In genomic region chr17:7573324-7574080, GRCh38 we compare ENCODE assay signal across 1 cellular context.
A peak's percentile ranks its signal among the peaks of the same experiment; 100 is the strongest.
TF ChIP-seq lines count a peak whose summit lies in the region.

No MANE protein-coding gene starts in this region.

TF ChIP-seq in HepG2, 621 proteins besides CTCF, POLR2A, EP300 and RAD21 (continued from another document and continues in another):
- TF ChIP-seq, protein P1, sequence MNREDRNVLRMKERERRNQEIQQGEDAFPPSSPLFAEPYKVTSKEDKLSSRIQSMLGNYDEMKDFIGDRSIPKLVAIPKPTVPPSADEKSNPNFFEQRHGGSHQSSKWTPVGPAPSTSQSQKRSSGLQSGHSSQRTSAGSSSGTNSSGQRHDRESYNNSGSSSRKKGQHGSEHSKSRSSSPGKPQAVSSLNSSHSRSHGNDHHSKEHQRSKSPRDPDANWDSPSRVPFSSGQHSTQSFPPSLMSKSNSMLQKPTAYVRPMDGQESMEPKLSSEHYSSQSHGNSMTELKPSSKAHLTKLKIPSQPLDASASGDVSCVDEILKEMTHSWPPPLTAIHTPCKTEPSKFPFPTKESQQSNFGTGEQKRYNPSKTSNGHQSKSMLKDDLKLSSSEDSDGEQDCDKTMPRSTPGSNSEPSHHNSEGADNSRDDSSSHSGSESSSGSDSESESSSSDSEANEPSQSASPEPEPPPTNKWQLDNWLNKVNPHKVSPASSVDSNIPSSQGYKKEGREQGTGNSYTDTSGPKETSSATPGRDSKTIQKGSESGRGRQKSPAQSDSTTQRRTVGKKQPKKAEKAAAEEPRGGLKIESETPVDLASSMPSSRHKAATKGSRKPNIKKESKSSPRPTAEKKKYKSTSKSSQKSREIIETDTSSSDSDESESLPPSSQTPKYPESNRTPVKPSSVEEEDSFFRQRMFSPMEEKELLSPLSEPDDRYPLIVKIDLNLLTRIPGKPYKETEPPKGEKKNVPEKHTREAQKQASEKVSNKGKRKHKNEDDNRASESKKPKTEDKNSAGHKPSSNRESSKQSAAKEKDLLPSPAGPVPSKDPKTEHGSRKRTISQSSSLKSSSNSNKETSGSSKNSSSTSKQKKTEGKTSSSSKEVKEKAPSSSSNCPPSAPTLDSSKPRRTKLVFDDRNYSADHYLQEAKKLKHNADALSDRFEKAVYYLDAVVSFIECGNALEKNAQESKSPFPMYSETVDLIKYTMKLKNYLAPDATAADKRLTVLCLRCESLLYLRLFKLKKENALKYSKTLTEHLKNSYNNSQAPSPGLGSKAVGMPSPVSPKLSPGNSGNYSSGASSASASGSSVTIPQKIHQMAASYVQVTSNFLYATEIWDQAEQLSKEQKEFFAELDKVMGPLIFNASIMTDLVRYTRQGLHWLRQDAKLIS (CRISPR knock-in tag; IDR thresholded peaks at IDR 0.05) = peak; percentile 9; the same call in 1 of the 2 replicates
- TF ChIP-seq, protein P2, sequence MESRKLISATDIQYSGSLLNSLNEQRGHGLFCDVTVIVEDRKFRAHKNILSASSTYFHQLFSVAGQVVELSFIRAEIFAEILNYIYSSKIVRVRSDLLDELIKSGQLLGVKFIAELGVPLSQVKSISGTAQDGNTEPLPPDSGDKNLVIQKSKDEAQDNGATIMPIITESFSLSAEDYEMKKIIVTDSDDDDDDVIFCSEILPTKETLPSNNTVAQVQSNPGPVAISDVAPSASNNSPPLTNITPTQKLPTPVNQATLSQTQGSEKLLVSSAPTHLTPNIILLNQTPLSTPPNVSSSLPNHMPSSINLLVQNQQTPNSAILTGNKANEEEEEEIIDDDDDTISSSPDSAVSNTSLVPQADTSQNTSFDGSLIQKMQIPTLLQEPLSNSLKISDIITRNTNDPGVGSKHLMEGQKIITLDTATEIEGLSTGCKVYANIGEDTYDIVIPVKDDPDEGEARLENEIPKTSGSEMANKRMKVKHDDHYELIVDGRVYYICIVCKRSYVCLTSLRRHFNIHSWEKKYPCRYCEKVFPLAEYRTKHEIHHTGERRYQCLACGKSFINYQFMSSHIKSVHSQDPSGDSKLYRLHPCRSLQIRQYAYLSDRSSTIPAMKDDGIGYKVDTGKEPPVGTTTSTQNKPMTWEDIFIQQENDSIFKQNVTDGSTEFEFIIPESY (CRISPR knock-in tag; IDR thresholded peaks at IDR 0.05) = peak; percentile 19; the same call in 1 of the 2 replicates
- TF ChIP-seq NKX3-1 (CRISPR knock-in tag; IDR thresholded peaks at IDR 0.05) (peak; percentile 60; the same call in 1 of the 2 replicates), KLF9 (CRISPR knock-in tag; IDR thresholded peaks at IDR 0.05; ENCODE audit: low read depth) (peak; percentile 57; the same call in 1 of the 2 replicates), MBNL3 (CRISPR knock-in tag; conservative IDR thresholded peaks at IDR 0.05) (no peak), YY1 (IDR thresholded peaks at IDR 0.05; ENCODE audit: insufficient read depth, insufficient replicate concordance, low read depth, low read length) (peak; percentile 30), ZIK1 (CRISPR knock-in tag; IDR thresholded peaks at IDR 0.05; ENCODE audit: borderline replicate concordance, low read depth) (peak; percentile 83; the same call in 1 of the 2 replicates), SRY (CRISPR knock-in tag; IDR thresholded peaks at IDR 0.05) (peak; percentile 35; the same call in 1 of the 2 replicates), CHD2 (IDR thresholded peaks at IDR 0.05; ENCODE audit: low read depth, low read length) (peak; percentile 47; the same call in 1 of the 2 replicates), ZBTB20 (CRISPR knock-in tag; IDR thresholded peaks at IDR 0.05; ENCODE audit: borderline replicate concordance, low read depth) (peak; percentile 44; the same call in 1 of the 2 replicates), ZBTB8A (CRISPR knock-in tag; IDR thresholded peaks at IDR 0.05; ENCODE audit: borderline replicate concordance, low read depth) (no peak), ARNT2 (CRISPR knock-in tag; IDR thresholded peaks at IDR 0.05; ENCODE audit: low read depth) (peak; percentile 49; the same call in 1 of the 2 replicates), ZSCAN29 (CRISPR knock-in tag; conservative IDR thresholded peaks at IDR 0.05) (0 out of 2 replicates have a peak, but pooled peaks have one; percentile 7), SKI (IDR thresholded peaks at IDR 0.05; ENCODE audit: partially characterized antibody) (peak; percentile 12), SMAD3 (CRISPR knock-in tag; IDR thresholded peaks at IDR 0.05) (peak; percentile 24; the same call in 1 of the 2 replicates), KDM6A (CRISPR knock-in tag; IDR thresholded peaks at IDR 0.05; ENCODE audit: low read depth) (0 out of 2 replicates have a peak, but pooled peaks have one; percentile 32), PREB (CRISPR knock-in tag; IDR thresholded peaks at IDR 0.05) (no peak), ZNF343 (CRISPR knock-in tag; IDR thresholded peaks at IDR 0.05) (no peak), YEATS4 (CRISPR knock-in tag; IDR thresholded peaks at IDR 0.05; ENCODE audit: borderline replicate concordance) (peak; percentile 97), ZGPAT (CRISPR knock-in tag; IDR thresholded peaks at IDR 0.05) (peak; percentile 40; the same call in 1 of the 2 replicates), YEATS2 (CRISPR knock-in tag; IDR thresholded peaks at IDR 0.05; ENCODE audit: borderline replicate concordance) (peak; percentile 90), SP140L (CRISPR knock-in tag; IDR thresholded peaks at IDR 0.05; ENCODE audit: borderline replicate concordance) (no peak), ZNF281 (CRISPR knock-in tag; IDR thresholded peaks at IDR 0.05; ENCODE audit: borderline replicate concordance) (peak; percentile 99), AKAP8 (CRISPR knock-in tag; IDR thresholded peaks at IDR 0.05) (peak; percentile 99), SMAD1 (CRISPR knock-in tag; IDR thresholded peaks at IDR 0.05; ENCODE audit: borderline replicate concordance, low read depth) (no peak), CHCHD3 (CRISPR knock-in tag; IDR thresholded peaks at IDR 0.05) (no peak), ELF3 (CRISPR knock-in tag; IDR thresholded peaks at IDR 0.05) (peak; percentile 49; the same call in 1 of the 2 replicates), NONO (IDR thresholded peaks at IDR 0.05) (no peak), NONO (CRISPR knock-in tag; conservative IDR thresholded peaks at IDR 0.05) (peak; percentile 82; the same call in 1 of the 2 replicates), ZNF619 (CRISPR knock-in tag; IDR thresholded peaks at IDR 0.05) (peak; percentile 42), ZNF691 (CRISPR knock-in tag; IDR thresholded peaks at IDR 0.05; ENCODE audit: borderline replicate concordance, low read depth) (0 out of 2 replicates have a peak, but pooled peaks have one; percentile 12), ZNF766 (CRISPR knock-in tag; IDR thresholded peaks at IDR 0.05; ENCODE audit: borderline replicate concordance) (peak; percentile 23; the same call in 1 of the 2 replicates), ZBTB26 (CRISPR knock-in tag; IDR thresholded peaks at IDR 0.05; ENCODE audit: borderline replicate concordance) (0 out of 2 replicates have a peak, but pooled peaks have one; percentile 12), KDM5B (CRISPR knock-in tag; IDR thresholded peaks at IDR 0.05; ENCODE audit: borderline replicate concordance) (peak; percentile 58), DMAP1 (CRISPR knock-in tag; IDR thresholded peaks at IDR 0.05) (peak; percentile 98), SP5 (CRISPR knock-in tag; IDR thresholded peaks at IDR 0.05; ENCODE audit: borderline replicate concordance, low read depth) (peak; percentile 72; the same call in 1 of the 2 replicates), ZSCAN30 (CRISPR knock-in tag; IDR thresholded peaks at IDR 0.05) (no peak; the same call in 1 of the 2 replicates)
- TF ChIP-seq, protein P3, sequence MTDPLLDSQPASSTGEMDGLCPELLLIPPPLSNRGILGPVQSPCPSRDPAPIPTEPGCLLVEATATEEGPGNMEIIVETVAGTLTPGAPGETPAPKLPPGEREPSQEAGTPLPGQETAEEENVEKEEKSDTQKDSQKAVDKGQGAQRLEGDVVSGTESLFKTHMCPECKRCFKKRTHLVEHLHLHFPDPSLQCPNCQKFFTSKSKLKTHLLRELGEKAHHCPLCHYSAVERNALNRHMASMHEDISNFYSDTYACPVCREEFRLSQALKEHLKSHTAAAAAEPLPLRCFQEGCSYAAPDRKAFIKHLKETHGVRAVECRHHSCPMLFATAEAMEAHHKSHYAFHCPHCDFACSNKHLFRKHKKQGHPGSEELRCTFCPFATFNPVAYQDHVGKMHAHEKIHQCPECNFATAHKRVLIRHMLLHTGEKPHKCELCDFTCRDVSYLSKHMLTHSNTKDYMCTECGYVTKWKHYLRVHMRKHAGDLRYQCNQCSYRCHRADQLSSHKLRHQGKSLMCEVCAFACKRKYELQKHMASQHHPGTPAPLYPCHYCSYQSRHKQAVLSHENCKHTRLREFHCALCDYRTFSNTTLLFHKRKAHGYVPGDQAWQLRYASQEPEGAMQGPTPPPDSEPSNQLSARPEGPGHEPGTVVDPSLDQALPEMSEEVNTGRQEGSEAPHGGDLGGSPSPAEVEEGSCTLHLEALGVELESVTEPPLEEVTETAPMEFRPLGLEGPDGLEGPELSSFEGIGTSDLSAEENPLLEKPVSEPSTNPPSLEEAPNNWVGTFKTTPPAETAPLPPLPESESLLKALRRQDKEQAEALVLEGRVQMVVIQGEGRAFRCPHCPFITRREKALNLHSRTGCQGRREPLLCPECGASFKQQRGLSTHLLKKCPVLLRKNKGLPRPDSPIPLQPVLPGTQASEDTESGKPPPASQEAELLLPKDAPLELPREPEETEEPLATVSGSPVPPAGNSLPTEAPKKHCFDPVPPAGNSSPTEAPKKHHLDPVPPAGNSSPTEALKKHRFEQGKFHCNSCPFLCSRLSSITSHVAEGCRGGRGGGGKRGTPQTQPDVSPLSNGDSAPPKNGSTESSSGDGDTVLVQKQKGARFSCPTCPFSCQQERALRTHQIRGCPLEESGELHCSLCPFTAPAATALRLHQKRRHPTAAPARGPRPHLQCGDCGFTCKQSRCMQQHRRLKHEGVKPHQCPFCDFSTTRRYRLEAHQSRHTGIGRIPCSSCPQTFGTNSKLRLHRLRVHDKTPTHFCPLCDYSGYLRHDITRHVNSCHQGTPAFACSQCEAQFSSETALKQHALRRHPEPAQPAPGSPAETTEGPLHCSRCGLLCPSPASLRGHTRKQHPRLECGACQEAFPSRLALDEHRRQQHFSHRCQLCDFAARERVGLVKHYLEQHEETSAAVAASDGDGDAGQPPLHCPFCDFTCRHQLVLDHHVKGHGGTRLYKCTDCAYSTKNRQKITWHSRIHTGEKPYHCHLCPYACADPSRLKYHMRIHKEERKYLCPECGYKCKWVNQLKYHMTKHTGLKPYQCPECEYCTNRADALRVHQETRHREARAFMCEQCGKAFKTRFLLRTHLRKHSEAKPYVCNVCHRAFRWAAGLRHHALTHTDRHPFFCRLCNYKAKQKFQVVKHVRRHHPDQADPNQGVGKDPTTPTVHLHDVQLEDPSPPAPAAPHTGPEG (CRISPR knock-in tag; IDR thresholded peaks at IDR 0.05) = peak; percentile 75
